Comparison of ENCODE assay signal across 24 cellular contexts in genomic region chr17:75891605-75892555, GRCh38. TPM values are rescaled to one million over a fixed set of nuclear protein-coding genes. Genes with fewer than 3 reads are reported as not detected.
DNase-seq lines count a peak whose midpoint lies in the region; ATAC-seq and TF ChIP-seq lines count a peak whose summit lies in the region.
"Had no signal": no experiment of that assay in that cellular context is flagged by ENCODE, and none has a peak within 500 bp of the region (broad histone marks: within the 10 kb centered on the region; RNA-seq: fewer than 3 reads in every experiment).

No MANE protein-coding gene starts in this region.

- H3K27ac ChIP-seq in cardiac muscle cell (peak overlapping the region; percentile 12), heart left ventricle (peak overlapping the region in 1 of 12 donors; percentile 17), right lobe of liver (no peak overlapping the region), upper lobe of right lung (no peak overlapping the region)
- H3K27ac ChIP-seq: A549, pancreas had no signal

- TF ChIP-seq POLR2A in heart left ventricle (IDR thresholded peaks at IDR 0.05) (no peak), right lobe of liver (IDR thresholded peaks at IDR 0.05) (no peak)

- H3K4me3 ChIP-seq in cardiac muscle cell, result no peak overlapping the region
- H3K4me3 ChIP-seq in heart left ventricle, result no peak overlapping the region
- H3K4me3 ChIP-seq in right lobe of liver, result no peak overlapping the region
- H3K4me3 ChIP-seq in upper lobe of right lung, result no peak overlapping the region
- H3K4me3 ChIP-seq: A549, pancreas had no signal

- no peaks in the 10 kb centered on the region for H3K27me3 ChIP-seq in cardiac muscle cell
- H3K27me3 ChIP-seq in heart left ventricle, result no peaks in the 10 kb centered on the region
- H3K27me3 ChIP-seq in right lobe of liver, result no peaks in the 10 kb centered on the region
- no peaks in the 10 kb centered on the region for H3K27me3 ChIP-seq in upper lobe of right lung
- H3K27me3 ChIP-seq: pancreas had no signal

- H3K36me3 ChIP-seq in cardiac muscle cell (no peaks in the 10 kb centered on the region), heart left ventricle (peaks cover 0 to 37% (median 33%) of the 10 kb centered on the region in 9 donors), right lobe of liver (no peaks in the 10 kb centered on the region), upper lobe of right lung (peaks cover 30% of the 10 kb centered on the region)
- H3K36me3 ChIP-seq: pancreas had no signal

- no peaks in the 10 kb centered on the region for H3K9me3 ChIP-seq in cardiac muscle cell (ENCODE audit: low read depth)
- H3K9me3 ChIP-seq in heart left ventricle, result no peaks in the 10 kb centered on the region
- H3K9me3 ChIP-seq in right lobe of liver, result no peaks in the 10 kb centered on the region
- no peaks in the 10 kb centered on the region for H3K9me3 ChIP-seq in upper lobe of right lung
- H3K9me3 ChIP-seq: A549, pancreas had no signal

- no peak for DNase-seq in cardiac muscle cell (ENCODE audit: low read depth in 1 of 2, low spot score in 1 of 2)
- no peak for DNase-seq in heart left ventricle
- peak in 2 of 3 donors; percentile 58 to 73 for DNase-seq in right lobe of liver
- DNase-seq in upper lobe of right lung, result peak; percentile 64
- DNase-seq in GM20000 (ENCODE audit: low spot score), result no peak
- DNase-seq in activated gamma-delta T cell (lab: John Stamatoyannopoulos, UW), result no peak
- DNase-seq: activated CD8-positive, alpha-beta T cell treated with anti-CD3 and anti-CD28 coated beads for 36 hours; activated naive CD4-positive, alpha-beta T cell treated with Interleukin-2 at 50 U/mL for 16 hours; activated T-cell treated with anti-CD3 and anti-CD28 coated beads for 4 hours; cortex of kidney; DND-41; left colon; mesendoderm; NCI-H1092; NCI-H2029; NCI-H226; NCI-H748 treated with DMSO at 0.1 percent for 48 hours; Right ventricle myocardium superior; stimulated activated CD8-positive, alpha-beta memory T cell treated with anti-CD3 and anti-CD28 coated beads, Interleukin-4, amount 100 ng/mL, for 48 hours; T-helper 9 cell had no signal

- ATAC-seq in heart left ventricle, result no peak
- peak in 3 of 4 donors; percentile 4 to 56 (median 8) for ATAC-seq in right lobe of liver
- ATAC-seq in upper lobe of right lung, result no peak
- ATAC-seq: A549; activated CD4-positive, CD25-positive, alpha-beta regulatory T cell treated with anti-CD3 and anti-CD28 coated beads, Interleukin-2, amount 50 U/mL, for 24 hours; activated CD8-positive, alpha-beta T cell treated with anti-CD3 and anti-CD28 coated beads for 36 hours; left colon; pancreas; sciatic nerve had no signal

- H3K4me1 ChIP-seq in cardiac muscle cell (ENCODE audit: low read depth) (peaks cover 8% of the 10 kb centered on the region), heart left ventricle (peaks cover 0 to 24% (median 19%) of the 10 kb centered on the region in 12 donors), right lobe of liver (peaks cover 0 to 23% (median 3%) of the 10 kb centered on the region in 4 donors), upper lobe of right lung (peaks cover 13% of the 10 kb centered on the region)

- TF ChIP-seq CTCF in cardiac muscle cell (IDR thresholded peaks at IDR 0.05; ENCODE audit: low read depth, low read length) (no peak), heart left ventricle (IDR thresholded peaks at IDR 0.05) (no peak), right lobe of liver (IDR thresholded peaks at IDR 0.05) (no peak), upper lobe of right lung (IDR thresholded peaks at IDR 0.05) (no peak), GM20000 (IDR thresholded peaks at IDR 0.05; ENCODE audit: extremely low read depth, missing control alignments) (no peak)

- intact Hi-C loops in heart left ventricle (cut with DNase I) (loop anchor here in 5 of 10 donors (5.0 to 10.0 kb wide), 5 partner anchors 35 to 127 kb away; partner anchors contain the start of genes GALK1 (in 1 of the 5), UNC13D (in 1 of the 5), UNK (in 1 of the 5) and WBP2 (in 1 of the 5)), right lobe of liver (cut with DNase I) (no loop called here), upper lobe of right lung (cut with DNase I) (no loop called here)

- WGBS in heart left ventricle, 4 donors, result 78 to 84% (median 80%) methylated on average over 20 to 32 of the region's 32 CpGs
- WGBS in right lobe of liver (ENCODE audit: insufficient coverage, low coverage, low lambda C conversion rate, missing lambda C conversion rate), result no CpG with 5 or more reads among the region's 32 CpGs

RNA-seq across cellular contexts. Expression of gene TRIM65, which starts 4.9 kb away (rescaled TPM):
- 20.2 and 31.5 TPM in 2 replicates for total RNA-seq in cardiac muscle cell
- 14.6 and 16.8 TPM in 2 replicates for polyA plus RNA-seq in cardiac muscle cell
- total RNA-seq in heart left ventricle, result 10 to 100 TPM in 3 of 9 donors, 1 to 10 TPM in 6; 6.8 to 16.1 (median 9.5) TPM
- polyA plus RNA-seq in heart left ventricle, result 10 to 100 TPM in 1 of 2 donors, 1 to 10 TPM in 1; 7.5 to 10.5 TPM
- 1 to 10 TPM; 5.9 to 8.1 (median 7.6) TPM for total RNA-seq in right lobe of liver
- 28.7 TPM for total RNA-seq in upper lobe of right lung

RNA-seq across cellular contexts. Expression of gene MRPL38, which starts 12.8 kb away (rescaled TPM):
- total RNA-seq in cardiac muscle cell (63.9 and 68.0 TPM in 2 replicates), heart left ventricle (100 to 1,000 TPM in 5 of 9 donors, 10 to 100 TPM in 4; 54.8 to 126 (median 106) TPM), right lobe of liver (10 to 100 TPM; 46.1 to 79.8 (median 57.3) TPM), upper lobe of right lung (85.5 TPM)
- polyA plus RNA-seq in cardiac muscle cell (222 and 227 TPM in 2 replicates), heart left ventricle (100 to 1,000 TPM in 1 of 2 donors, 10 to 100 TPM in 1; 79.7 to 111 TPM)

RNA-seq across cellular contexts. Expression of gene TRIM47, which starts 13.5 kb away (rescaled TPM):
- total RNA-seq in cardiac muscle cell (1.3 and 4.6 TPM in 2 replicates), heart left ventricle (10 to 100 TPM; 20.3 to 53.4 (median 31.8) TPM), right lobe of liver (10 to 100 TPM in 5 of 6 experiments, 1 to 10 TPM in 1; 9.1 to 27.0 (median 21.5) TPM), upper lobe of right lung (31.0 TPM)
- polyA plus RNA-seq in cardiac muscle cell (2.2 and 2.9 TPM in 2 replicates), heart left ventricle (10 to 100 TPM; 20.1 to 23.3 TPM)

RNA-seq across cellular contexts. Expression of gene WBP2, which starts 36.7 kb away (rescaled TPM):
- 61.3 and 75.6 TPM in 2 replicates for total RNA-seq in cardiac muscle cell
- polyA plus RNA-seq in cardiac muscle cell, result 160 and 161 TPM in 2 replicates
- 100 to 1,000 TPM; 134 to 311 (median 158) TPM for total RNA-seq in heart left ventricle
- 100 to 1,000 TPM; 128 to 217 TPM for polyA plus RNA-seq in heart left ventricle
- 10 to 100 TPM; 57.5 to 99.2 (median 68.7) TPM for total RNA-seq in right lobe of liver
- 156 TPM for total RNA-seq in upper lobe of right lung

RNA-seq across cellular contexts. Expression of gene UNC13D, which starts 47.7 kb away (rescaled TPM):
- 4.6 and 14.8 TPM in 2 replicates for total RNA-seq in cardiac muscle cell
- 10.8 and 24.6 TPM in 2 replicates for polyA plus RNA-seq in cardiac muscle cell
- 10 to 100 TPM in 2 of 9 donors, 1 to 10 TPM in 7; 2.1 to 28.5 (median 6.0) TPM for total RNA-seq in heart left ventricle
- polyA plus RNA-seq in heart left ventricle, result 1 to 10 TPM; 4.5 to 5.8 TPM
- 10 to 100 TPM in 3 of 6 experiments, 1 to 10 TPM in 3; 3.4 to 12.5 (median 10.7) TPM for total RNA-seq in right lobe of liver
- 145 TPM for total RNA-seq in upper lobe of right lung

Comparison
In these comparisons a context has a peak if more than half of its experiments do, and no peak if none do; other contexts are left out.
1. DNase-seq: peak in right lobe of liver (2 of 3) and upper lobe of right lung (single experiment); none in cardiac muscle cell (0 of 2), heart left ventricle (0 of 5), GM20000 (single experiment) and activated gamma-delta T cell (single experiment).
2. ATAC-seq: peak in right lobe of liver (3 of 4); none in heart left ventricle (0 of 4) and upper lobe of right lung (single experiment).